16 cellular contexts compared by ENCODE assay signal in the genomic region with DNA sequence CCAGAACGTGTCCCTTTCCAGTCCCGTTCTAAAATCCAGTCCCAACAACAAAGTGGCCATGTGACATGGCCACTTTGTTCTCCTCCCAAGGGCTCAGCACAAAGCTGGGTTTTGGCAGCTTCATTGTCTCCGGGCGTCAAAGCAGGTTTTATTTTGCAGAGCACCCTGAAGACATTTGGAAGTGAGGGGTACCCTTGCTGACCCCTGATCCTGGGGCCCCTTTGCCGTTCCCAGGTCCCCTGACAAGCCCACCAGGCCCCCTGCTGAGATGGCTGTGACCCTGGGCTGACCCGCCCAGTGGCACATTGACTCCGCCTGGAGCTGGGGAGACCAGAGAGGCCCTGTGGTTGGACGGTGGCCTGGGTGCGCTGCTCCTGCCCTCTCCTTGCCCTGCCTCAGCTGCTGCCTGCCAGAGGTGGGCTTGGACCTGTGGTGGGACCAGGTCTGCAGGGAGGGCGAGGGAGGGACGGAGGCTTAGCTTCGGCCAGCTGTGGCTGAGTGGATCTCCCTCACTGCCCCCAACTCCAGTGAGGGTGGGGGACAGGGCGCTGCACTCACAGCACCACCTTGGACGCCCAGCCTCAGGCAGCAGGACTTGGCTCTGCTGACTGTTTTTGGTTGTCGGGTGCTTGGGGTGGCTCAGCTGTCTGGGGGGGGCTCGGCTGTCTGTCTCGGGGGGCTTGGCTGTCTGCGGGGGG. TPM values are rescaled to one million over a fixed set of nuclear protein-coding genes. Genes with fewer than 3 reads are reported as not detected.
A peak's percentile ranks its signal among the peaks of the same experiment; 100 is the strongest.
DNase-seq lines count a peak whose midpoint lies in the region; ATAC-seq, FAIRE-seq and TF ChIP-seq lines count a peak whose summit lies in the region.
"Had no signal": no experiment of that assay in that cellular context is flagged by ENCODE, and none has a peak within 500 bp of the region (broad histone marks: within the 10 kb centered on the region; RNA-seq: fewer than 3 reads in every experiment).

No MANE protein-coding gene starts in this region.

- no peak for DNase-seq in CD4-positive, alpha-beta memory T cell
- DNase-seq in pons (ENCODE audit: low spot score) (peak; percentile 75), urothelium cell line (ENCODE audit: low spot score) (no peak), DMS79 treated with DMSO at 0.1 percent for 48 hours (lab: John Stamatoyannopoulos, UW) (no peak)
- DNase-seq: NCI-H2029, NCI-H748 treated with DMSO at 0.1 percent for 48 hours, SIG-M5 had no signal

- peaks cover 7% of the 10 kb centered on the region for H3K36me3 ChIP-seq in CD4-positive, alpha-beta memory T cell (ENCODE audit: insufficient read depth, low read length)

- intact Hi-C loops in CD4-positive, alpha-beta memory T cell (cut with micrococcal nuclease) = no loop called here

- FAIRE-seq in urothelium cell line (lab: Jason Lieb, UNC) = no peak

- TF ChIP-seq CTCF in VCaP (conservative IDR thresholded peaks at IDR 0.05) = no peak

- H3K36me3 Mint-ChIP-seq in CD4-positive, alpha-beta memory T cell = peaks cover 4 to 29% of the 10 kb centered on the region in 2 donors
- H3K36me3 Mint-ChIP-seq: activated naive CD4-positive, alpha-beta T cell treated with anti-CD3 and anti-CD28 coated beads, Interleukin-2, amount 50 U/mL, for 24 hours had no signal

- POLR2A ChIA-PET in CD4-positive, alpha-beta memory T cell (lab: Charles Lee; ENCODE audit: partially characterized antibody) = interaction anchor here (0.9 to 1.4 kb wide), 4 partner anchors 10 to 280 kb away, joined by 3 to 4 read pairs (median 3); no protein-coding TSS in a partner anchor

- H3K9me3 ChIP-seq in CD4-positive, alpha-beta memory T cell (ENCODE audit: control insufficient read depth in 1 of 2, low read length in 2 of 2) = no peaks in the 10 kb centered on the region

- H3K4me1 ChIP-seq in CD4-positive, alpha-beta memory T cell (ENCODE audit: insufficient read depth, low read length) = peaks cover 50% of the 10 kb centered on the region

- peaks cover 20 to 60% (median 42%) of the 10 kb centered on the region in 4 donors for H3K4me1 Mint-ChIP-seq in CD4-positive, alpha-beta memory T cell

- H3K4me3 Mint-ChIP-seq in CD4-positive, alpha-beta memory T cell = peak overlapping the region in 1 of 8 donors; percentile 89

- no peak overlapping the region for H3K27ac ChIP-seq in CD4-positive, alpha-beta memory T cell (ENCODE audit: low read depth, low read length)
- peak overlapping the region; percentile 97 for H3K27ac ChIP-seq in VCaP
- H3K27ac ChIP-seq in layer of hippocampus (ENCODE audit: low read depth, low read length) = peak overlapping the region; percentile 89
- H3K27ac ChIP-seq: C4-2B had no signal

- no peaks in the 10 kb centered on the region for H3K27me3 Mint-ChIP-seq in CD4-positive, alpha-beta memory T cell
- H3K27me3 Mint-ChIP-seq: activated naive CD4-positive, alpha-beta T cell treated with anti-CD3 and anti-CD28 coated beads, Interleukin-2, amount 50 U/mL, for 24 hours had no signal

- no peaks in the 10 kb centered on the region for H3K27me3 ChIP-seq in CD4-positive, alpha-beta memory T cell (ENCODE audit: insufficient read depth, low read length)
- no peaks in the 10 kb centered on the region for H3K27me3 ChIP-seq in layer of hippocampus (ENCODE audit: control insufficient read depth, insufficient read depth, low read length)

- H3K27ac Mint-ChIP-seq in CD4-positive, alpha-beta memory T cell = peak overlapping the region in 4 of 7 donors; percentile 24 to 74 (median 55)

- no peak for ATAC-seq in GM21737 (IDR thresholded peaks at IDR 0.05; ENCODE audit: unreplicated experiment)
- no peak for ATAC-seq in GM21526 (IDR thresholded peaks at IDR 0.05; ENCODE audit: low FRiP score, unreplicated experiment)

- H3K9me3 Mint-ChIP-seq in CD4-positive, alpha-beta memory T cell = no peaks in the 10 kb centered on the region
- H3K9me3 Mint-ChIP-seq: activated naive CD4-positive, alpha-beta T cell treated with anti-CD3 and anti-CD28 coated beads, Interleukin-2, amount 50 U/mL, for 24 hours; mesothelial cell of epicardium had no signal

- CTCF ChIA-PET in CD4-positive, alpha-beta memory T cell (lab: Charles Lee; ENCODE audit: partially characterized antibody) = no interaction called here

- no peak overlapping the region for H3K4me3 ChIP-seq in CD4-positive, alpha-beta memory T cell (ENCODE audit: low read length in 2 of 2)

RNA-seq across cellular contexts. Expression of a gene that starts 4.3 kb away (rescaled TPM):
- total RNA-seq in CD4-positive, alpha-beta memory T cell = 100 to 1,000 TPM; 143 to 145 TPM
- 100 to 1,000 TPM; 132 to 134 TPM for polyA plus RNA-seq in CD4-positive, alpha-beta memory T cell

RNA-seq across cellular contexts. Expression of a gene that starts 18.5 kb away (rescaled TPM):
- total RNA-seq in CD4-positive, alpha-beta memory T cell = not detected
- polyA plus RNA-seq in CD4-positive, alpha-beta memory T cell = 1 to 10 TPM in 1 of 2 donors, under 1 TPM in 1; 0.32 to 2.3 TPM

RNA-seq across cellular contexts. Expression of a gene that starts 35.0 kb away (rescaled TPM):
- 10 to 100 TPM; 51.7 to 55.2 TPM for total RNA-seq in CD4-positive, alpha-beta memory T cell
- 10 to 100 TPM; 20.1 to 32.4 TPM for polyA plus RNA-seq in CD4-positive, alpha-beta memory T cell

RNA-seq across cellular contexts. Expression of a gene that starts 42.5 kb away (rescaled TPM):
- total RNA-seq in CD4-positive, alpha-beta memory T cell = not detected
- not detected for polyA plus RNA-seq in CD4-positive, alpha-beta memory T cell
- total RNA-seq: cerebellum, mesothelial cell of epicardium had no signal
- polyA plus RNA-seq: esophagus had no signal

RNA-seq across cellular contexts. Expression of a gene that starts 49.2 kb away (rescaled TPM):
- 1 to 10 TPM; 1.3 to 1.7 TPM for total RNA-seq in CD4-positive, alpha-beta memory T cell
- under 1 TPM in 1 of 2 donors, not detected in 1; 0.37 TPM for polyA plus RNA-seq in CD4-positive, alpha-beta memory T cell
